In the genomic region with DNA sequence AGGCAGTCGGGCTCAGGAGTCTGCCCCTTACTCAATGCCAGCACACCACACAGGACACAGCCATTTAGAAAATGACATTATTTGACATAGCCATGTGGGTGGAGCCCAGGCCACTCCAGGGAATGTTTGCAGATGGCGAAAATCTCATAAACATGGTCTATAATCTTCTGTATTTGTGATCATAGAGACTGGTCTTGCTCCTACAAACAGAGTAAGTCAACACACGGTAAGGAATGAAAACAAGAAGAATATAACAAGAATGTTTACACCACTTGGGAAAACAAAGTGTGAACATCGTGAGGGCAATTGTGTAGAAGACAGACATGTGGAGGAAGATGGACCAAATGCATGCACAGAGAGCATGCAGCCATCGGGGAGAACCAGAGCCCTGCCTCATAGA, we compare ENCODE assay signal across 35 cellular contexts.
"Had no signal": no experiment of that assay in that cellular context is flagged by ENCODE, and none has a peak within 500 bp of the region (broad histone marks: within the 10 kb centered on the region; RNA-seq: fewer than 3 reads in every experiment).

No MANE protein-coding gene starts in this region.

- H3K27me3 ChIP-seq: adrenal gland, body of pancreas had no signal

- H3K4me3 Mint-ChIP-seq: activated CD4-positive, alpha-beta memory T cell treated with anti-CD3 and anti-CD28 coated beads for 36 hours; activated CD4-positive, alpha-beta T cell treated with anti-CD3 and anti-CD28 coated beads for 36 hours; activated naive CD4-positive, alpha-beta T cell treated with anti-CD3 and anti-CD28 coated beads for 36 hours; activated T-cell treated with anti-CD3 and anti-CD28 coated beads, Interleukin-2, amount 50 U/mL, for 4 hours; activated T-helper 1 cell treated with anti-CD3 and anti-CD28 coated beads, Interleukin-12 subunit alpha, Interleukin-12 subunit beta, Interleukin-2, Interleukin-4 antibody, amounts not matched to agents 30 ng/mL and 10 ng/mL and 1 ng/mL, durations not matched to agents 14 hours and 24 hours and 36 hours; T-helper 1 cell treated with Interleukin-12 subunit alpha and Interleukin-12 subunit beta and Interleukin-4 antibody, amounts not matched to agents 30 μg/mL and 1 μg/mL, for 36 hours; T-helper 2 cell treated with Interferon-gamma antibody and Interleukin-4, amounts not matched to agents 5 μg/mL and 100 μg/mL, for 36 hours; WTC11 had no signal

- H3K9me3 ChIP-seq: adrenal gland, body of pancreas, SJCRH30, SK-N-SH had no signal

- H3K27ac ChIP-seq: adrenal gland, KMS-11, SJCRH30 had no signal

- FAIRE-seq: astrocyte, bronchial epithelial cell, TTC549 had no signal

- H3K4me1 ChIP-seq: SJCRH30 had no signal

- H3K27ac Mint-ChIP-seq: activated CD4-positive, alpha-beta memory T cell treated with anti-CD3 and anti-CD28 coated beads for 36 hours; activated CD4-positive, alpha-beta T cell treated with anti-CD3 and anti-CD28 coated beads for 36 hours; activated naive CD4-positive, alpha-beta T cell treated with anti-CD3 and anti-CD28 coated beads for 36 hours; activated naive CD4-positive, alpha-beta T cell treated with anti-CD3 and anti-CD28 coated beads, Interleukin-2, amount 50 U/mL, for 72 hours; activated T-helper 1 cell treated with anti-CD3 and anti-CD28 coated beads, Interleukin-12 subunit alpha, Interleukin-12 subunit beta, Interleukin-2, Interleukin-4 antibody, amounts not matched to agents 30 ng/mL and 10 ng/mL and 1 ng/mL, durations not matched to agents 14 hours and 24 hours and 36 hours; T-helper 1 cell treated with Interleukin-12 subunit alpha and Interleukin-12 subunit beta and Interleukin-4 antibody, amounts not matched to agents 30 μg/mL and 1 μg/mL, for 36 hours; T-helper 2 cell treated with Interferon-gamma antibody and Interleukin-4, amounts not matched to agents 5 μg/mL and 100 μg/mL, for 36 hours; WTC11 had no signal

- H3K36me3 Mint-ChIP-seq: activated CD4-positive, alpha-beta memory T cell treated with anti-CD3 and anti-CD28 coated beads for 36 hours; activated naive CD4-positive, alpha-beta T cell treated with anti-CD3 and anti-CD28 coated beads, Interleukin-2, amount 50 U/mL, for 72 hours; WTC11 had no signal

- H3K4me3 ChIP-seq: adrenal gland, body of pancreas, SJCRH30 had no signal

- DNase-seq: activated CD4-positive, alpha-beta memory T cell treated with anti-CD3 and anti-CD28 coated beads for 36 hours; activated CD4-positive, alpha-beta T cell treated with anti-CD3 and anti-CD28 coated beads for 36 hours; activated CD4-positive, alpha-beta T cell treated with anti-CD3 and anti-CD28 coated beads, Interleukin-2, amount 50 U/mL, for 1 hour; activated CD8-positive, alpha-beta memory T cell treated with anti-CD3 and anti-CD28 coated beads, Interleukin-2, amount 50 U/mL, for 4 hours; activated gamma-delta T cell treated with Interleukin-2 at 50 U/mL for 16 hours; activated naive CD4-positive, alpha-beta T cell treated with anti-CD3 and anti-CD28 coated beads for 36 hours; activated T-cell treated with anti-CD3 and anti-CD28 coated beads for 4 hours; activated T-cell treated with anti-CD3 and anti-CD28 coated beads, Interleukin-2, amount 50 U/mL, for 4 hours; adrenal gland; body of pancreas; caudate nucleus; cerebellar nuclear complex; NCI-H1092 treated with DMSO at 0.1 percent for 48 hours; NCI-H1417; NCI-H146; NCI-H187; NCI-H2029 treated with DMSO at 0.1 percent for 48 hours; NCI-H2107; NCI-H2171; NCI-H510A; NCI-H526; SHP77; SJCRH30; SK-N-SH had no signal

- H3K4me1 Mint-ChIP-seq: activated CD4-positive, alpha-beta T cell treated with anti-CD3 and anti-CD28 coated beads for 36 hours had no signal

- ATAC-seq: activated CD4-positive, alpha-beta T cell treated with anti-CD3 and anti-CD28 coated beads for 36 hours; activated CD4-positive, CD25-positive, alpha-beta regulatory T cell treated with anti-CD3 and anti-CD28 coated beads, Interleukin-2, amount 50 U/mL, for 24 hours; activated naive CD4-positive, alpha-beta T cell treated with anti-CD3 and anti-CD28 coated beads, Interleukin-2, amount 50 U/mL, for 72 hours; activated T-cell treated with anti-CD3 and anti-CD28 coated beads, Interleukin-2, amount 50 U/mL, for 4 hours; body of pancreas; Panc1; WTC11 had no signal

- H3K9me3 Mint-ChIP-seq: activated CD4-positive, alpha-beta memory T cell treated with anti-CD3 and anti-CD28 coated beads for 36 hours; activated naive CD4-positive, alpha-beta T cell treated with anti-CD3 and anti-CD28 coated beads for 36 hours; activated naive CD4-positive, alpha-beta T cell treated with anti-CD3 and anti-CD28 coated beads, Interleukin-2, amount 50 U/mL, for 72 hours; activated T-cell treated with anti-CD3 and anti-CD28 coated beads, Interleukin-2, amount 50 U/mL, for 4 hours; activated T-helper 1 cell treated with anti-CD3 and anti-CD28 coated beads, Interleukin-12 subunit alpha, Interleukin-12 subunit beta, Interleukin-2, Interleukin-4 antibody, amounts not matched to agents 30 ng/mL and 10 ng/mL and 1 ng/mL, durations not matched to agents 14 hours and 24 hours and 36 hours; T-helper 1 cell treated with Interleukin-12 subunit alpha and Interleukin-12 subunit beta and Interleukin-4 antibody, amounts not matched to agents 30 μg/mL and 1 μg/mL, for 36 hours; T-helper 2 cell treated with Interferon-gamma antibody and Interleukin-4, amounts not matched to agents 5 μg/mL and 100 μg/mL, for 36 hours; WTC11 had no signal

- H3K36me3 ChIP-seq: adrenal gland, SJCRH30 had no signal
